ENCODE assay signal across 9 cellular contexts in genomic region chr17:38898812-38899348, GRCh38. TPM values are rescaled to one million over a fixed set of nuclear protein-coding genes. Genes with fewer than 3 reads are reported as not detected.
DNase-seq lines count a peak whose midpoint lies in the region; ATAC-seq and TF ChIP-seq lines count a peak whose summit lies in the region.
"Had no signal": no experiment of that assay in that cellular context is flagged by ENCODE, and none has a peak within 500 bp of the region (broad histone marks: within the 10 kb centered on the region; RNA-seq: fewer than 3 reads in every experiment).

No MANE protein-coding gene starts in this region.

- peak overlapping the region; percentile 37 for H2BK5ac ChIP-seq in IMR-90 (ENCODE audit: low read depth, low read length, poor library complexity, severe bottlenecking)

- in situ Hi-C loops in IMR-90 (cut with MboI; ENCODE audit: low sequenced_read_pairs), result no loop called here

- H3K4me1 ChIP-seq in SK-N-SH (ENCODE audit: control insufficient read depth in 1 of 2, insufficient read depth in 2 of 2, low read depth in 1 of 2, low read length in 1 of 2) (peaks cover 11 to 29% of the 10 kb centered on the region in 2 experiments; a peak in 1 of 4 replicates), IMR-90 (ENCODE audit: control insufficient read depth, insufficient read depth, low read length) (peaks cover 29% of the 10 kb centered on the region), testis (peaks cover 39% of the 10 kb centered on the region)

- H2BK15ac ChIP-seq in IMR-90 (ENCODE audit: low read depth, low read length), result no peak overlapping the region

- TF ChIP-seq RAD21 in SK-N-SH (IDR thresholded peaks at IDR 0.05; ENCODE audit: low read length) (no peak), IMR-90 (IDR thresholded peaks at IDR 0.05; ENCODE audit: low read length) (no peak)

- ATAC-seq in SK-N-SH treated with all-trans-retinoic acid at 6 μM for 48 hours (no peak), IMR-90 (ENCODE audit: low read depth) (no peak)
- ATAC-seq: A549 had no signal

- H3F3A ChIP-seq in SK-N-SH (replicated peaks; ENCODE audit: insufficient read depth), result peaks cover 41% of the 10 kb centered on the region

- no peak overlapping the region for H2BK120ac ChIP-seq in IMR-90 (ENCODE audit: low read depth, low read length)

- TF ChIP-seq POLR2A in IMR-90 (IDR thresholded peaks at IDR 0.05; ENCODE audit: low read depth, low read length) (no peak), testis (IDR thresholded peaks at IDR 0.05) (no peak)

- H3K9ac ChIP-seq in SK-N-SH (no peak overlapping the region), IMR-90 (ENCODE audit: low read depth, low read length) (no peak overlapping the region)

- H3K4me2 ChIP-seq in SK-N-SH (no peak overlapping the region), IMR-90 (ENCODE audit: low read depth, low read length) (no peak overlapping the region)
- H3K4me2 ChIP-seq: A549 had no signal

- 94% methylated on average over 10 of the region's 11 CpGs for WGBS in SK-N-SH (ENCODE audit: low lambda C conversion rate)
- 96% methylated on average over 8 of the region's 11 CpGs; no CpG with 5 or more reads in 1 of the 2 experiments for WGBS in IMR-90 (ENCODE audit: extremely low coverage in 2 of 2, insufficient read length in 1 of 2), 2 experiments
- 67 to 74% methylated on average over 8 to 11 of the region's 11 CpGs for WGBS in testis, 2 donors

- no peak overlapping the region; the same call in 1 of the 2 replicates for H3K4ac ChIP-seq in IMR-90 (ENCODE audit: low read depth, low read length)

- H3K4me3 ChIP-seq in SK-N-SH (ENCODE audit: low read depth in 2 of 2, low read length in 1 of 2) (no peak overlapping the region), IMR-90 (ENCODE audit: insufficient read depth, low read depth, low read length) (no peak overlapping the region), fibroblast of mammary gland (ENCODE audit: control insufficient read depth, low read depth, low read length) (no peak overlapping the region), testis (no peak overlapping the region)
- H3K4me3 ChIP-seq: A549 had no signal

- no peaks in the 10 kb centered on the region for H3K9me2 ChIP-seq in SK-N-SH

- no TSS peak for BruUV-seq in IMR-90 (replicated peaks; lab: Mats Ljungman, UMichigan)

- H2AK5ac ChIP-seq in IMR-90 (ENCODE audit: low read depth, low read length), result no peak overlapping the region

- H3K23ac ChIP-seq in IMR-90 (ENCODE audit: low read depth, low read length), result no peak overlapping the region

- H3K27ac Mint-ChIP-seq in activated CD4-positive, alpha-beta memory T cell treated with anti-CD3 and anti-CD28 coated beads for 36 hours, result peak overlapping the region; percentile 94

- H4K20me1 ChIP-seq in SK-N-SH (ENCODE audit: insufficient read depth) (peaks cover 81% of the 10 kb centered on the region), IMR-90 (ENCODE audit: insufficient read depth, low read length) (peaks cover 97% of the 10 kb centered on the region)

- POLR2A ChIA-PET in SK-N-SH (lab: Yijun Ruan, JAX) (no interaction called here), IMR-90 (lab: Charles Lee; ENCODE audit: unreplicated experiment) (no interaction called here)
- POLR2A ChIA-PET in activated CD4-positive, alpha-beta memory T cell treated with anti-CD3 and anti-CD28 coated beads for 36 hours (lab: Charles Lee), result interaction anchor here (0.6 to 3.1 kb wide), 6 partner anchors 13 to 46 kb away, joined by 3 to 31 read pairs (median 4); partner anchors contain the start of genes LASP1 and RPL23

- TF ChIP-seq CTCF in SK-N-SH (IDR thresholded peaks at IDR 0.05), result no peak
- TF ChIP-seq CTCF in IMR-90 (conservative IDR thresholded peaks at IDR 0.05; ENCODE audit: low read depth, low read length), result no peak
- no peak for TF ChIP-seq CTCF in fibroblast of mammary gland (conservative IDR thresholded peaks at IDR 0.05; ENCODE audit: control insufficient read depth, insufficient read depth, low read depth, low read length)
- TF ChIP-seq CTCF in testis (IDR thresholded peaks at IDR 0.05), result no peak

- no peak overlapping the region for H4K91ac ChIP-seq in IMR-90 (ENCODE audit: insufficient read depth, low read depth, low read length)

- H3K36me3 ChIP-seq in SK-N-SH (replicated peaks in 1 of 2; ENCODE audit: control insufficient read depth in 1 of 2, insufficient read depth in 2 of 2, low read length in 1 of 2) (peaks cover 34 to 38% of the 10 kb centered on the region in 2 experiments), IMR-90 (ENCODE audit: control insufficient read depth, insufficient read depth, low read length) (peaks cover 68% of the 10 kb centered on the region), testis (ENCODE audit: low read depth, missing control alignments) (no peaks in the 10 kb centered on the region)

- H2AFZ ChIP-seq in SK-N-SH (ENCODE audit: low read depth) (no peak overlapping the region), IMR-90 (replicated peaks; ENCODE audit: low read length, poor library complexity) (no peak overlapping the region)

- peak overlapping the region; percentile 58 for H3K4me3 Mint-ChIP-seq in activated CD4-positive, alpha-beta memory T cell treated with anti-CD3 and anti-CD28 coated beads for 36 hours

- H2BK20ac ChIP-seq in IMR-90 (ENCODE audit: low read depth, low read length), result no peak overlapping the region

- H3K18ac ChIP-seq in IMR-90 (ENCODE audit: low read depth, low read length), result no peak overlapping the region

- dilution Hi-C loops in IMR-90 (cut with HindIII; ENCODE audit: low sequenced_read_pairs, unreplicated experiment), result no loop called here

- H4K5ac ChIP-seq in IMR-90 (ENCODE audit: low read depth, low read length), result no peak overlapping the region

- H3K9me1 ChIP-seq in IMR-90 (ENCODE audit: insufficient read depth, low read length), result peaks cover 24% of the 10 kb centered on the region

- peaks cover 46 to 92% of the 10 kb centered on the region in 2 experiments for H3K79me1 ChIP-seq in IMR-90 (ENCODE audit: low read depth in 1 of 2, low read length in 2 of 2)

- peaks cover 67% of the 10 kb centered on the region for H3K4me1 Mint-ChIP-seq in activated CD4-positive, alpha-beta memory T cell treated with anti-CD3 and anti-CD28 coated beads for 36 hours (ENCODE audit: low read depth)

- H3K14ac ChIP-seq in IMR-90 (replicated peaks; ENCODE audit: low read depth, low read length), result no peak overlapping the region

- H2AK9ac ChIP-seq in IMR-90 (replicated peaks; ENCODE audit: low read depth, low read length, poor library complexity), result peak overlapping the region; percentile 89

- H3K27me3 Mint-ChIP-seq in activated CD4-positive, alpha-beta memory T cell treated with anti-CD3 and anti-CD28 coated beads for 36 hours, result no peaks in the 10 kb centered on the region

- no peaks in the 10 kb centered on the region for H3K9me3 Mint-ChIP-seq in activated CD4-positive, alpha-beta memory T cell treated with anti-CD3 and anti-CD28 coated beads for 36 hours

- no peaks in the 10 kb centered on the region for H3K9me3 ChIP-seq in SK-N-SH
- no peaks in the 10 kb centered on the region for H3K9me3 ChIP-seq in IMR-90 (ENCODE audit: control insufficient read depth, insufficient read depth, low read length)
- no peaks in the 10 kb centered on the region for H3K9me3 ChIP-seq in testis
- H3K9me3 ChIP-seq: A549 had no signal

- H3K36me3 Mint-ChIP-seq in activated CD4-positive, alpha-beta memory T cell treated with anti-CD3 and anti-CD28 coated beads for 36 hours, result peaks cover 41% of the 10 kb centered on the region

- H3K79me2 ChIP-seq in SK-N-SH (ENCODE audit: insufficient read depth), result peaks cover 78% of the 10 kb centered on the region

- intact Hi-C loops in IMR-90 (cut with micrococcal nuclease) (no loop called here), testis (cut with DNase I; ENCODE audit: low total_unique reads) (no loop called here)
- intact Hi-C loops in activated CD4-positive, alpha-beta memory T cell treated with anti-CD3 and anti-CD28 coated beads for 36 hours (cut with micrococcal nuclease), result loop anchor here (1.0 to 10.0 kb wide), 3 partner anchors 30 to 74 kb away; partner anchors contain the start of gene CWC25

- no peaks in the 10 kb centered on the region for H3K27me3 ChIP-seq in SK-N-SH (ENCODE audit: insufficient read depth)
- H3K27me3 ChIP-seq in IMR-90 (ENCODE audit: control insufficient read depth, insufficient read depth, low read length), result no peaks in the 10 kb centered on the region
- H3K27me3 ChIP-seq in testis, result no peaks in the 10 kb centered on the region

- no peak overlapping the region for H4K8ac ChIP-seq in IMR-90 (ENCODE audit: low read depth in 2 of 2, low read length in 2 of 2)

- no peak overlapping the region for H3K56ac ChIP-seq in IMR-90 (ENCODE audit: extremely low read depth, insufficient read depth, low read length)

- H3K27ac ChIP-seq in SK-N-SH (ENCODE audit: low read depth in 2 of 2, low read length in 1 of 2) (peak overlapping the region; percentile 8 to 27; a peak in 2 of 4 replicates), IMR-90 (ENCODE audit: insufficient read depth, low read length) (no peak overlapping the region; the same call in 1 of the 2 replicates), testis (no peak overlapping the region)

- no peak for TF ChIP-seq EP300 in SK-N-SH (IDR thresholded peaks at IDR 0.05; ENCODE audit: borderline replicate concordance in 1 of 2, low read depth in 1 of 2, low read length in 1 of 2)

- no peak for DNase-seq in SK-N-SH
- DNase-seq in IMR-90, result no peak
- DNase-seq in activated CD4-positive, alpha-beta memory T cell treated with anti-CD3 and anti-CD28 coated beads for 36 hours, result peak; percentile 94
- peak; percentile 53 for DNase-seq in fibroblast of mammary gland (ENCODE audit: low read depth)
- peak; percentile 38 to 90 (median 68) for DNase-seq in stimulated activated CD4-positive, alpha-beta T cell treated with anti-CD3 and anti-CD28 coated beads, Interleukin-1b, Interleukin-23, amount 100 ng/mL, for 24 hours (ENCODE audit: low read depth in 4 of 4, low spot score in 1 of 4)
- DNase-seq in testis, result no peak
- DNase-seq in SHP77 (lab: John Stamatoyannopoulos, UW), result no peak

- CTCF ChIA-PET in SK-N-SH (lab: Yijun Ruan, JAX) (interaction anchor here (1.3 kb wide), 2 partner anchors 16 to 276 kb away, joined by 3 read pairs; no protein-coding TSS in a partner anchor), IMR-90 (lab: Yijun Ruan, JAX) (no interaction called here)
- CTCF ChIA-PET in activated CD4-positive, alpha-beta memory T cell treated with anti-CD3 and anti-CD28 coated beads for 36 hours (lab: Charles Lee), result interaction anchor here (0.5 to 3.0 kb wide), 10 partner anchors 14 to 301 kb away, joined by 3 to 16 read pairs (median 4); partner anchors contain the start of genes LASP1 and RPL19

RNA-seq across cellular contexts. Expression of gene LASP1, which starts 29.0 kb away (rescaled TPM):
- polyA plus RNA-seq in SK-N-SH (2012; rRNA removed) (79.7 and 102 TPM in 2 replicates), IMR-90 (2012; rRNA removed) (262 and 304 TPM in 2 replicates), testis (ENCODE audit: insufficient read depth, low read depth, low replicate concordance) (58.2 TPM)
- 59.0 and 70.3 TPM in 2 replicates for polyA plus RNA-seq in SK-N-SH (2012; cell fraction: cytosol; rRNA removed)
- 88.9 and 142 TPM in 2 replicates for polyA plus RNA-seq in SK-N-SH (2012; cell fraction: nucleus; rRNA removed)
- total RNA-seq in IMR-90 (2012; rRNA removed) (79.8 and 113 TPM in 2 replicates), testis (10 to 100 TPM; 60.3 to 83.2 TPM)
- 126 and 206 TPM in 2 replicates for polyA plus RNA-seq in IMR-90 (2012; cell fraction: cytosol; rRNA removed)
- polyA plus RNA-seq in IMR-90 (2012; cell fraction: nucleus; rRNA removed; ENCODE audit: low replicate concordance), result 161 and 251 TPM in 2 replicates
- 100 to 1,000 TPM; 134 to 139 TPM for total RNA-seq in activated CD4-positive, alpha-beta memory T cell treated with anti-CD3 and anti-CD28 coated beads for 36 hours

RNA-seq across cellular contexts. Expression of gene RPL23, which starts 45.4 kb away (rescaled TPM):
- polyA plus RNA-seq in SK-N-SH (2012; rRNA removed) (2,658 and 2,763 TPM in 2 replicates), IMR-90 (2012; rRNA removed) (1,882 and 2,308 TPM in 2 replicates), testis (ENCODE audit: insufficient read depth, low read depth, low replicate concordance) (912 TPM)
- polyA plus RNA-seq in SK-N-SH (2012; cell fraction: cytosol; rRNA removed), result 3,488 and 4,696 TPM in 2 replicates
- polyA plus RNA-seq in SK-N-SH (2012; cell fraction: nucleus; rRNA removed), result 540 and 582 TPM in 2 replicates
- total RNA-seq in IMR-90 (2012; rRNA removed) (1,170 and 2,401 TPM in 2 replicates), testis (100 to 1,000 TPM; 406 to 746 TPM)
- 437 and 806 TPM in 2 replicates for polyA plus RNA-seq in IMR-90 (2012; cell fraction: cytosol; rRNA removed)
- 76.8 and 944 TPM in 2 replicates for polyA plus RNA-seq in IMR-90 (2012; cell fraction: nucleus; rRNA removed; ENCODE audit: low replicate concordance)
- 1,000 to 10,000 TPM; 1,774 to 1,791 TPM for total RNA-seq in activated CD4-positive, alpha-beta memory T cell treated with anti-CD3 and anti-CD28 coated beads for 36 hours

Comparison
In these comparisons a context has a peak if more than half of its experiments do, and no peak if none do; other contexts are left out.
1. DNase-seq: peak in activated CD4-positive, alpha-beta memory T cell treated with anti-CD3 and anti-CD28 coated beads for 36 hours (single experiment), fibroblast of mammary gland (single experiment) and stimulated activated CD4-positive, alpha-beta T cell treated with anti-CD3 and anti-CD28 coated beads, Interleukin-1b, Interleukin-23, amount 100 ng/mL, for 24 hours (4 of 4); none in SK-N-SH (single experiment), IMR-90 (single experiment), testis (single experiment) and SHP77 (0 of 2).
2. H3K27ac ChIP-seq: peak in SK-N-SH (2 of 2); none in IMR-90 (single experiment) and testis (0 of 2).